ENCODE assay signal across 18 cellular contexts in genomic region chr18:22974707-22975106, GRCh38. TPM values are rescaled to one million over a fixed set of nuclear protein-coding genes. Genes with fewer than 3 reads are reported as not detected.
DNase-seq lines count a peak whose midpoint lies in the region; ATAC-seq and TF ChIP-seq lines count a peak whose summit lies in the region.
"Had no signal": no experiment of that assay in that cellular context is flagged by ENCODE, and none has a peak within 500 bp of the region (broad histone marks: within the 10 kb centered on the region; RNA-seq: fewer than 3 reads in every experiment).

No MANE protein-coding gene starts in this region.

- no peak overlapping the region for H3K27ac Mint-ChIP-seq in activated CD4-positive, alpha-beta memory T cell treated with anti-CD3 and anti-CD28 coated beads, Interleukin-2, amount 10 ng/mL, durations not matched to agents 7 days and 5 days

- no peak for DNase-seq in RWPE1 (ENCODE audit: low spot score)
- DNase-seq in glomerular visceral epithelial cell (ENCODE audit: extremely low spot score), result peak; percentile 7
- no peak for DNase-seq in left lobe of liver (ENCODE audit: low spot score)
- peak; percentile 96 for DNase-seq in renal cortical epithelial cell (ENCODE audit: low read depth)
- no peak for DNase-seq in activated CD4-positive, alpha-beta memory T cell treated with anti-CD3 and anti-CD28 coated beads, Interleukin-2, amount 10 ng/mL, durations not matched to agents 7 days and 5 days
- no peak for DNase-seq in HK-2 (ENCODE audit: unreplicated experiment)
- DNase-seq: CD8-positive, alpha-beta memory T cell; H9; NCI-H1105 treated with DMSO at 0.1 percent for 48 hours; NCI-H1694 treated with DMSO at 0.1 percent for 48 hours; NCI-H2227 treated with DMSO at 0.1 percent for 48 hours; NCI-H524; PC-3; SJCRH30 had no signal

- peak; percentile 91 for ATAC-seq in left lobe of liver
- no peak for ATAC-seq in HG03095 (IDR thresholded peaks at IDR 0.05; ENCODE audit: unreplicated experiment)
- no peak for ATAC-seq in HG03442 (IDR thresholded peaks at IDR 0.05; ENCODE audit: unreplicated experiment)
- ATAC-seq: K562, PC-3 had no signal

- H3K27me3 Mint-ChIP-seq in activated CD4-positive, alpha-beta memory T cell treated with anti-CD3 and anti-CD28 coated beads, Interleukin-2, amount 10 ng/mL, durations not matched to agents 7 days and 5 days, result no peaks in the 10 kb centered on the region
- H3K27me3 Mint-ChIP-seq: CD8-positive, alpha-beta memory T cell had no signal

- POLR2A ChIA-PET in RWPE1 (lab: Yijun Ruan, JAX; ENCODE audit: low non-redundant PET), result no interaction called here
- POLR2A ChIA-PET in activated CD4-positive, alpha-beta memory T cell treated with anti-CD3 and anti-CD28 coated beads, Interleukin-2, amount 10 ng/mL, durations not matched to agents 7 days and 5 days (lab: Charles Lee), result no interaction called here

- CTCF ChIA-PET in RWPE1 (lab: Yijun Ruan, JAX), result no interaction called here
- CTCF ChIA-PET in activated CD4-positive, alpha-beta memory T cell treated with anti-CD3 and anti-CD28 coated beads, Interleukin-2, amount 10 ng/mL, durations not matched to agents 7 days and 5 days (lab: Charles Lee), result interaction anchor here (0.8 kb wide), 1 partner anchor 156 kb away, joined by 3 read pairs; no protein-coding TSS in a partner anchor

- H3K4me1 Mint-ChIP-seq in activated CD4-positive, alpha-beta memory T cell treated with anti-CD3 and anti-CD28 coated beads, Interleukin-2, amount 10 ng/mL, durations not matched to agents 7 days and 5 days, result peaks cover 21% of the 10 kb centered on the region
- H3K4me1 Mint-ChIP-seq: H9 had no signal

- H3K9me3 Mint-ChIP-seq in activated CD4-positive, alpha-beta memory T cell treated with anti-CD3 and anti-CD28 coated beads, Interleukin-2, amount 10 ng/mL, durations not matched to agents 7 days and 5 days, result no peaks in the 10 kb centered on the region
- H3K9me3 Mint-ChIP-seq: CD8-positive, alpha-beta memory T cell; H9 had no signal

- no peak overlapping the region for H3K4me3 Mint-ChIP-seq in activated CD4-positive, alpha-beta memory T cell treated with anti-CD3 and anti-CD28 coated beads, Interleukin-2, amount 10 ng/mL, durations not matched to agents 7 days and 5 days
- H3K4me3 Mint-ChIP-seq: CD8-positive, alpha-beta memory T cell; H9 had no signal

- peak overlapping the region; percentile 59 for H3K27ac ChIP-seq in RWPE1
- H3K27ac ChIP-seq: BLaER1 treated with 17β-estradiol and CSF1 and Interleukin-3, amounts not matched to agents 10 nM and 100 nM; SJCRH30 had no signal

- peaks cover 23% of the 10 kb centered on the region for H3K36me3 Mint-ChIP-seq in activated CD4-positive, alpha-beta memory T cell treated with anti-CD3 and anti-CD28 coated beads, Interleukin-2, amount 10 ng/mL, durations not matched to agents 7 days and 5 days (ENCODE audit: low read depth)

- no peak for TF ChIP-seq CTCF in RWPE1 (conservative IDR thresholded peaks at IDR 0.05; ENCODE audit: low read depth)

RNA-seq across cellular contexts. Expression of gene RBBP8, which starts 41.6 kb away (rescaled TPM):
- 11.7 TPM for total RNA-seq in left lobe of liver
- total RNA-seq in renal cortical epithelial cell, result 71.9 and 131 TPM in 2 replicates
- total RNA-seq in activated CD4-positive, alpha-beta memory T cell treated with anti-CD3 and anti-CD28 coated beads, Interleukin-2, amount 10 ng/mL, durations not matched to agents 7 days and 5 days, result 10 to 100 TPM; 55.0 to 55.9 TPM

Comparison
In these comparisons a context has a peak if more than half of its experiments do, and no peak if none do; other contexts are left out.
1. DNase-seq: peak in glomerular visceral epithelial cell (single experiment) and renal cortical epithelial cell (single experiment); none in RWPE1 (single experiment), left lobe of liver (single experiment), activated CD4-positive, alpha-beta memory T cell treated with anti-CD3 and anti-CD28 coated beads, Interleukin-2, amount 10 ng/mL, durations not matched to agents 7 days and 5 days (single experiment) and HK-2 (single experiment).